Comparison of ENCODE assay signal across 38 cellular contexts in genomic region chr2:199384043-199384442, GRCh38.
"Had no signal": no experiment of that assay in that cellular context is flagged by ENCODE, and none has a peak within 500 bp of the region (broad histone marks: within the 10 kb centered on the region; RNA-seq: fewer than 3 reads in every experiment).

No MANE protein-coding gene starts in this region.

- H3K36me3 Mint-ChIP-seq: activated CD4-positive, alpha-beta memory T cell treated with anti-CD3 and anti-CD28 coated beads for 36 hours; activated naive CD4-positive, alpha-beta T cell treated with anti-CD3 and anti-CD28 coated beads, Interleukin-2, amount 50 U/mL, for 72 hours; activated naive CD8-positive, alpha-beta T cell treated with anti-CD3 and anti-CD28 coated beads for 36 hours; brain had no signal

- H3K27ac ChIP-seq: adrenal gland, cardiac muscle cell, VCaP had no signal

- H3K27me3 ChIP-seq: adrenal gland, cardiac muscle cell had no signal

- H3K27ac Mint-ChIP-seq: activated B cell treated with CpG ODN at 0.5 μM for 24 hours; activated CD4-positive, alpha-beta memory T cell treated with anti-CD3 and anti-CD28 coated beads for 36 hours; activated CD4-positive, alpha-beta T cell treated with anti-CD3 and anti-CD28 coated beads, Interleukin-2, amount 10 ng/mL, durations not matched to agents 24 days and 14 days; activated CD8-positive, alpha-beta T cell treated with anti-CD3 and anti-CD28 coated beads for 36 hours; activated naive CD4-positive, alpha-beta T cell treated with anti-CD3 and anti-CD28 coated beads for 36 hours; activated naive CD4-positive, alpha-beta T cell treated with anti-CD3 and anti-CD28 coated beads, Interleukin-2, amount 50 U/mL, for 72 hours; activated naive CD8-positive, alpha-beta T cell treated with anti-CD3 and anti-CD28 coated beads for 36 hours; activated T-cell treated with anti-CD3 and anti-CD28 coated beads, Interleukin-2, amount 50 U/mL, for 72 hours; activated T-helper 1 cell treated with anti-CD3 and anti-CD28 coated beads, Interleukin-12 subunit alpha, Interleukin-12 subunit beta, Interleukin-2, Interleukin-4 antibody, amounts not matched to agents 30 ng/mL and 10 ng/mL and 1 ng/mL, durations not matched to agents 14 hours and 24 hours and 36 hours; activated T-helper 17 cell treated with anti-CD3 and anti-CD28 coated beads, Interleukin-2, amount 50 U/mL, for 72 hours; T-helper 1 cell treated with Interleukin-12 subunit alpha and Interleukin-12 subunit beta and Interleukin-4 antibody, amounts not matched to agents 30 μg/mL and 1 μg/mL, for 36 hours; T-helper 2 cell treated with Interferon-gamma antibody and Interleukin-4, amounts not matched to agents 5 μg/mL and 100 μg/mL, for 36 hours had no signal

- H3K27me3 Mint-ChIP-seq: brain; central memory CD8-positive, alpha-beta T cell had no signal

- DNase-seq: activated B cell treated with CpG ODN at 0.5 μM for 24 hours; activated CD4-positive, alpha-beta memory T cell treated with anti-CD3 and anti-CD28 coated beads for 36 hours; activated CD4-positive, alpha-beta T cell treated with anti-CD3 and anti-CD28 coated beads for 4 hours; activated CD4-positive, alpha-beta T cell treated with anti-CD3 and anti-CD28 coated beads, Interleukin-2, amount 10 ng/mL, durations not matched to agents 24 days and 14 days; activated CD4-positive, alpha-beta T cell treated with anti-CD3 and anti-CD28 coated beads, Interleukin-2, amount 50 U/mL, for 1 hour; activated CD4-positive, alpha-beta T cell treated with anti-CD3 and anti-CD28 coated beads, Interleukin-2, amount 50 U/mL, for 4 hours; activated CD4-positive, CD25-positive, alpha-beta regulatory T cell treated with anti-CD3 and anti-CD28 coated beads, Interleukin-2, amount 50 U/mL, for 72 hours; activated CD8-positive, alpha-beta memory T cell treated with anti-CD3 and anti-CD28 coated beads, Interleukin-2, amount 50 U/mL, for 4 hours; activated CD8-positive, alpha-beta T cell treated with anti-CD3 and anti-CD28 coated beads for 36 hours; activated effector memory CD4-positive, alpha-beta T cell treated with anti-CD3 and anti-CD28 coated beads, Interleukin-2, amount 50 U/mL, for 16 hours; activated gamma-delta T cell treated with Interleukin-2 at 50 U/mL for 16 hours; activated naive CD4-positive, alpha-beta T cell; activated naive CD4-positive, alpha-beta T cell treated with anti-CD3 and anti-CD28 coated beads for 36 hours; activated naive CD4-positive, alpha-beta T cell treated with anti-CD3 and anti-CD28 coated beads, Interleukin-2, amount 50 U/mL, for 16 hours; activated naive CD8-positive, alpha-beta T cell treated with anti-CD3 and anti-CD28 coated beads for 36 hours; activated T-cell treated with anti-CD3 and anti-CD28 coated beads for 4 hours; activated T-cell treated with anti-CD3 and anti-CD28 coated beads, Interleukin-2, amount 50 U/mL, for 1 hour; activated T-cell treated with anti-CD3 and anti-CD28 coated beads, Interleukin-2, amount 50 U/mL, for 4 hours; activated T-cell treated with anti-CD3 and anti-CD28 coated beads, Interleukin-2, amount 50 U/mL, for 72 hours; adrenal gland; amniotic stem cell; aorta; caudate nucleus; cerebellar nuclear complex; T-helper 2 cell; T-helper 9 cell had no signal

- H3K4me3 Mint-ChIP-seq: activated B cell treated with CpG ODN at 0.5 μM for 24 hours; activated CD4-positive, alpha-beta memory T cell treated with anti-CD3 and anti-CD28 coated beads for 36 hours; activated CD4-positive, alpha-beta T cell treated with anti-CD3 and anti-CD28 coated beads, Interleukin-2, amount 10 ng/mL, durations not matched to agents 24 days and 14 days; activated CD8-positive, alpha-beta T cell treated with anti-CD3 and anti-CD28 coated beads for 36 hours; activated naive CD4-positive, alpha-beta T cell treated with anti-CD3 and anti-CD28 coated beads for 36 hours; activated naive CD8-positive, alpha-beta T cell treated with anti-CD3 and anti-CD28 coated beads for 36 hours; activated T-cell treated with anti-CD3 and anti-CD28 coated beads, Interleukin-2, amount 50 U/mL, for 4 hours; activated T-cell treated with anti-CD3 and anti-CD28 coated beads, Interleukin-2, amount 50 U/mL, for 72 hours; activated T-helper 1 cell treated with anti-CD3 and anti-CD28 coated beads, Interleukin-12 subunit alpha, Interleukin-12 subunit beta, Interleukin-2, Interleukin-4 antibody, amounts not matched to agents 30 ng/mL and 10 ng/mL and 1 ng/mL, durations not matched to agents 14 hours and 24 hours and 36 hours; activated T-helper 17 cell treated with anti-CD3 and anti-CD28 coated beads, Interleukin-2, amount 50 U/mL, for 72 hours; central memory CD8-positive, alpha-beta T cell; T-helper 1 cell treated with Interleukin-12 subunit alpha and Interleukin-12 subunit beta and Interleukin-4 antibody, amounts not matched to agents 30 μg/mL and 1 μg/mL, for 36 hours; T-helper 2 cell treated with Interferon-gamma antibody and Interleukin-4, amounts not matched to agents 5 μg/mL and 100 μg/mL, for 36 hours had no signal

- H3K9me3 Mint-ChIP-seq: activated B cell treated with CpG ODN at 0.5 μM for 24 hours; activated CD4-positive, alpha-beta memory T cell treated with anti-CD3 and anti-CD28 coated beads for 36 hours; activated CD4-positive, alpha-beta T cell treated with anti-CD3 and anti-CD28 coated beads, Interleukin-2, amount 10 ng/mL, durations not matched to agents 24 days and 14 days; activated CD8-positive, alpha-beta T cell treated with anti-CD3 and anti-CD28 coated beads for 36 hours; activated naive CD4-positive, alpha-beta T cell treated with anti-CD3 and anti-CD28 coated beads for 36 hours; activated naive CD4-positive, alpha-beta T cell treated with anti-CD3 and anti-CD28 coated beads, Interleukin-2, amount 50 U/mL, for 72 hours; activated naive CD8-positive, alpha-beta T cell treated with anti-CD3 and anti-CD28 coated beads for 36 hours; activated T-cell treated with anti-CD3 and anti-CD28 coated beads, Interleukin-2, amount 50 U/mL, for 4 hours; activated T-cell treated with anti-CD3 and anti-CD28 coated beads, Interleukin-2, amount 50 U/mL, for 72 hours; activated T-helper 1 cell treated with anti-CD3 and anti-CD28 coated beads, Interleukin-12 subunit alpha, Interleukin-12 subunit beta, Interleukin-2, Interleukin-4 antibody, amounts not matched to agents 30 ng/mL and 10 ng/mL and 1 ng/mL, durations not matched to agents 14 hours and 24 hours and 36 hours; activated T-helper 17 cell treated with anti-CD3 and anti-CD28 coated beads, Interleukin-2, amount 50 U/mL, for 72 hours; brain; central memory CD8-positive, alpha-beta T cell; T-helper 1 cell treated with Interleukin-12 subunit alpha and Interleukin-12 subunit beta and Interleukin-4 antibody, amounts not matched to agents 30 μg/mL and 1 μg/mL, for 36 hours; T-helper 2 cell treated with Interferon-gamma antibody and Interleukin-4, amounts not matched to agents 5 μg/mL and 100 μg/mL, for 36 hours had no signal

- H3K36me3 ChIP-seq: adrenal gland, cardiac muscle cell had no signal

- H3K9me3 ChIP-seq: adrenal gland had no signal

- H3K4me1 Mint-ChIP-seq: activated B cell treated with CpG ODN at 0.5 μM for 24 hours; activated CD4-positive, alpha-beta T cell treated with anti-CD3 and anti-CD28 coated beads, Interleukin-2, amount 10 ng/mL, durations not matched to agents 24 days and 14 days; activated naive CD8-positive, alpha-beta T cell treated with anti-CD3 and anti-CD28 coated beads for 36 hours; activated T-helper 17 cell treated with anti-CD3 and anti-CD28 coated beads, Interleukin-2, amount 50 U/mL, for 72 hours; central memory CD8-positive, alpha-beta T cell had no signal

- H3K4me3 ChIP-seq: adrenal gland, cardiac muscle cell had no signal

- FAIRE-seq: astrocyte, bronchial epithelial cell, TTC549 had no signal

- H3K4me1 ChIP-seq: adrenal gland had no signal

- ATAC-seq: activated CD8-positive, alpha-beta T cell treated with anti-CD3 and anti-CD28 coated beads for 36 hours; activated naive CD4-positive, alpha-beta T cell treated with anti-CD3 and anti-CD28 coated beads, Interleukin-2, amount 50 U/mL, for 72 hours; activated T-cell treated with anti-CD3 and anti-CD28 coated beads, Interleukin-2, amount 50 U/mL, for 4 hours; activated T-cell treated with anti-CD3 and anti-CD28 coated beads, Interleukin-2, amount 50 U/mL, for 72 hours; activated T-helper 17 cell treated with anti-CD3 and anti-CD28 coated beads, Interleukin-2, amount 50 U/mL, for 72 hours had no signal
